30 cellular contexts compared by ENCODE assay signal in genomic region chr9:27487927-27488326, GRCh38. TPM values are rescaled to one million over a fixed set of nuclear protein-coding genes. Genes with fewer than 3 reads are reported as not detected.
DNase-seq lines count a peak whose midpoint lies in the region; ATAC-seq and TF ChIP-seq lines count a peak whose summit lies in the region.
"Had no signal": no experiment of that assay in that cellular context is flagged by ENCODE, and none has a peak within 500 bp of the region (broad histone marks: within the 10 kb centered on the region; RNA-seq: fewer than 3 reads in every experiment).

No MANE protein-coding gene starts in this region.

- H3K27me3 ChIP-seq in hepatocyte: no peaks in the 10 kb centered on the region
- H3K27me3 ChIP-seq: heart right ventricle had no signal

- peak overlapping the region; percentile 72 for H3K27ac Mint-ChIP-seq in neural crest cell (ENCODE audit: unreplicated experiment)
- H3K27ac Mint-ChIP-seq: activated naive CD4-positive, alpha-beta T cell treated with anti-CD3 and anti-CD28 coated beads, Interleukin-2, amount 10 ng/mL, durations not matched to agents 7 days and 5 days; CD4-positive, alpha-beta T cell had no signal

- no peaks in the 10 kb centered on the region for H3K9me3 Mint-ChIP-seq in neural crest cell
- H3K9me3 Mint-ChIP-seq: activated naive CD4-positive, alpha-beta T cell treated with anti-CD3 and anti-CD28 coated beads, Interleukin-2, amount 10 ng/mL, durations not matched to agents 7 days and 5 days; activated T-cell treated with anti-CD3 and anti-CD28 coated beads, Interleukin-2, amount 50 U/mL, for 4 hours; CD4-positive, alpha-beta T cell had no signal

- peaks cover 5% of the 10 kb centered on the region for H3K36me3 Mint-ChIP-seq in neural crest cell (ENCODE audit: low read depth)

- H3K4me2 ChIP-seq in hepatocyte: peak overlapping the region; percentile 60

- H3K4me3 Mint-ChIP-seq in neural crest cell: no peak overlapping the region
- H3K4me3 Mint-ChIP-seq: activated naive CD4-positive, alpha-beta T cell treated with anti-CD3 and anti-CD28 coated beads, Interleukin-2, amount 10 ng/mL, durations not matched to agents 7 days and 5 days; activated T-cell treated with anti-CD3 and anti-CD28 coated beads, Interleukin-2, amount 50 U/mL, for 4 hours; CD4-positive, alpha-beta T cell had no signal

- no peaks in the 10 kb centered on the region for H3K27me3 Mint-ChIP-seq in neural crest cell (ENCODE audit: low read depth)
- H3K27me3 Mint-ChIP-seq: CD4-positive, alpha-beta T cell had no signal

- no peaks in the 10 kb centered on the region for H3K9me3 ChIP-seq in hepatocyte (ENCODE audit: low read depth)
- H3K9me3 ChIP-seq: heart right ventricle, thoracic aorta had no signal

- DNase-seq in GM12864 (ENCODE audit: low read depth): no peak
- DNase-seq in NCI-H146 (lab: John Stamatoyannopoulos, UW): peak; percentile 74
- peak; percentile 42 for DNase-seq in hepatocyte (ENCODE audit: low spot score)
- no peak for DNase-seq in neural crest cell (ENCODE audit: low read depth, low spot score)
- no peak for DNase-seq in C1 segment of cervical spinal cord (lab: John Stamatoyannopoulos, UW)
- no peak for DNase-seq in activated gamma-delta T cell (lab: John Stamatoyannopoulos, UW)
- no peak for DNase-seq in T-helper 9 cell
- DNase-seq: activated CD4-positive, CD25-positive, alpha-beta regulatory T cell treated with anti-CD3 and anti-CD28 coated beads, Interleukin-2, amount 50 U/mL, for 72 hours; activated naive CD4-positive, alpha-beta T cell treated with anti-CD3 and anti-CD28 coated beads, Interleukin-2, amount 10 ng/mL, durations not matched to agents 7 days and 5 days; activated T-cell treated with anti-CD3 and anti-CD28 coated beads, Interleukin-2, amount 50 U/mL, for 4 hours; anterior cingulate cortex; caudate nucleus; CD4-positive, alpha-beta T cell; dermis blood vessel endothelial cell; DMS153; heart right ventricle; NCI-H1436 treated with DMSO at 0.1 percent for 48 hours; NCI-H2171 treated with DMSO at 0.1 percent for 48 hours; NCI-H526 treated with DMSO at 0.1 percent for 48 hours; occipital lobe; small intestine; stimulated activated CD4-positive, alpha-beta T cell treated with anti-CD3 and anti-CD28 coated beads, Interleukin-2, amount 100 ng/mL, for 48 hours; stimulated activated naive CD4-positive, alpha-beta T cell; T1000 had no signal

- no peaks in the 10 kb centered on the region for H3K36me3 ChIP-seq in hepatocyte (replicated peaks; ENCODE audit: insufficient read depth, low read depth)
- H3K36me3 ChIP-seq: heart right ventricle, thoracic aorta had no signal

- H3K9me2 ChIP-seq in hepatocyte (replicated peaks; ENCODE audit: insufficient read depth): no peaks in the 10 kb centered on the region

- peaks cover 21% of the 10 kb centered on the region for H3K4me1 ChIP-seq in hepatocyte (ENCODE audit: insufficient read depth)
- H3K4me1 ChIP-seq: heart right ventricle had no signal

- TF ChIP-seq CTCF in GM12864 (IDR thresholded peaks at IDR 0.05; ENCODE audit: low read depth, low read length, missing control alignments) (peak; percentile 9), hepatocyte (IDR thresholded peaks at IDR 0.05; ENCODE audit: poor library complexity) (no peak), neural crest cell (conservative IDR thresholded peaks at IDR 0.05) (no peak)

- H3K4me1 Mint-ChIP-seq in neural crest cell: peaks cover 57% of the 10 kb centered on the region

- H2AFZ ChIP-seq in hepatocyte: no peak overlapping the region

- H3K79me2 ChIP-seq in hepatocyte: peaks cover 36% of the 10 kb centered on the region

- WGBS in hepatocyte (ENCODE audit: low lambda C conversion rate, missing lambda C conversion rate): 68% methylated on average over 1 of the region's 1 CpG

- ATAC-seq in HG03378 (IDR thresholded peaks at IDR 0.05; ENCODE audit: unreplicated experiment): no peak
- ATAC-seq: activated T-cell treated with anti-CD3 and anti-CD28 coated beads, Interleukin-2, amount 50 U/mL, for 4 hours; heart right ventricle had no signal

- H3K4me3 ChIP-seq in GM12864 (ENCODE audit: low read depth, low read length) (no peak overlapping the region), hepatocyte (no peak overlapping the region)
- H3K4me3 ChIP-seq: heart right ventricle, thoracic aorta had no signal

- peak overlapping the region; percentile 78 for H3K27ac ChIP-seq in hepatocyte
- H3K27ac ChIP-seq: heart right ventricle, thoracic aorta had no signal

- no peaks in the 10 kb centered on the region for H4K20me1 ChIP-seq in hepatocyte (ENCODE audit: insufficient read depth, poor library complexity, severe bottlenecking)

RNA-seq across cellular contexts. Expression of gene IFNK, which starts 36.2 kb away (rescaled TPM):
- total RNA-seq in hepatocyte: not detected in 2 replicates
- polyA plus RNA-seq in hepatocyte: 0.36 TPM in 1 of 2 replicates, not detected in the other
- not detected in 2 replicates for total RNA-seq in neural crest cell
- total RNA-seq: activated T-cell treated with anti-CD3 and anti-CD28 coated beads, Interleukin-2, amount 50 U/mL, for 4 hours; CD4-positive, alpha-beta T cell; dermis blood vessel endothelial cell; H4; heart right ventricle; kidney epithelial cell; lung microvascular endothelial cell; M059J; occipital lobe; thoracic aorta had no signal
- polyA plus RNA-seq: heart right ventricle, small intestine had no signal

RNA-seq across cellular contexts. Expression of gene MOB3B, which starts 41.7 kb away (rescaled TPM):
- total RNA-seq in hepatocyte (13.3 and 14.1 TPM in 2 replicates), neural crest cell (20.5 and 21.8 TPM in 2 replicates)
- 8.5 and 13.5 TPM in 2 replicates for polyA plus RNA-seq in hepatocyte

Comparison
In these comparisons a context has a peak if more than half of its experiments do, and no peak if none do; other contexts are left out.
1. DNase-seq: peak in NCI-H146 (single experiment) and hepatocyte (single experiment); none in GM12864 (single experiment), neural crest cell (single experiment), C1 segment of cervical spinal cord (0 of 14), activated gamma-delta T cell (single experiment) and T-helper 9 cell (single experiment).